Comparison of ENCODE assay signal across 8 cellular contexts in genomic region chr6:16770701-16771569, GRCh38. TPM values are rescaled to one million over a fixed set of nuclear protein-coding genes. Genes with fewer than 3 reads are reported as not detected.
DNase-seq lines count a peak whose midpoint lies in the region; ATAC-seq and TF ChIP-seq lines count a peak whose summit lies in the region.

No MANE protein-coding gene starts in this region.

- TF ChIP-seq CTCF in Calu3 (IDR thresholded peaks at IDR 0.05; ENCODE audit: unreplicated experiment), result peak; percentile 70
- peak; percentile 82 to 91 (median 85) for TF ChIP-seq CTCF in gastroesophageal sphincter (IDR thresholded peaks at IDR 0.05)

- H3K36me3 ChIP-seq in gastroesophageal sphincter, result no peaks in the 10 kb centered on the region

- H3K4me1 Mint-ChIP-seq in Calu3 (ENCODE audit: low read depth, unreplicated experiment), result peaks cover 41% of the 10 kb centered on the region

- TF ChIP-seq POLR2A in gastroesophageal sphincter (IDR thresholded peaks at IDR 0.05), result no peak

- H3K36me3 Mint-ChIP-seq in Calu3 (ENCODE audit: insufficient read depth, unreplicated experiment), result peaks cover 4% of the 10 kb centered on the region

- TF ChIP-seq EP300 in gastroesophageal sphincter (IDR thresholded peaks at IDR 0.05), result no peak

- H3K4me1 ChIP-seq in gastroesophageal sphincter, result peaks cover 6 to 48% (median 30%) of the 10 kb centered on the region in 3 donors

- peak overlapping the region; percentile 57 to 75 (median 68) for H3K27ac ChIP-seq in gastroesophageal sphincter

- H3K27ac Mint-ChIP-seq in Calu3 (ENCODE audit: unreplicated experiment), result peak overlapping the region; percentile 74

- intact Hi-C loops in Calu3 (cut with micrococcal nuclease; ENCODE audit: unreplicated experiment), result no loop called here
- intact Hi-C loops in posterior cingulate gyrus (cut with DNase I), result loop anchor here (5.0 to 10.0 kb wide), 2 partner anchors 191 to 314 kb away; no protein-coding TSS in a partner anchor

- no peaks in the 10 kb centered on the region for H3K9me3 Mint-ChIP-seq in Calu3 (ENCODE audit: low read depth, unreplicated experiment)

- no peaks in the 10 kb centered on the region for H3K9me3 ChIP-seq in gastroesophageal sphincter

- no TSS peak for BruUV-seq in Calu3 (replicated peaks; lab: Mats Ljungman, UMichigan)

- H3K4me3 ChIP-seq in gastroesophageal sphincter, result no peak overlapping the region

- no peaks in the 10 kb centered on the region for H3K27me3 Mint-ChIP-seq in Calu3 (ENCODE audit: unreplicated experiment)

- 32 to 40% methylated on average over 14 to 15 of the region's 16 CpGs for WGBS in gastroesophageal sphincter (ENCODE audit: low coverage in 1 of 2), 2 donors

- ATAC-seq in GM21367 (IDR thresholded peaks at IDR 0.05; ENCODE audit: unreplicated experiment) (peak; percentile 86), gastroesophageal sphincter (peak; percentile 84)

- peak overlapping the region; percentile 40 for H3K4me3 Mint-ChIP-seq in Calu3 (ENCODE audit: low read depth, unreplicated experiment)

- DNase-seq in Calu3 (peak; percentile 77), HuH-7 (ENCODE audit: low spot score) (peak; percentile 56), SHP77 treated with DMSO at 0.1 percent for 48 hours (lab: John Stamatoyannopoulos, UW) (peak; percentile 6), posterior cingulate gyrus (peak; percentile 21 to 96 (median 70)), ureter (ENCODE audit: low spot score) (peak; percentile 72)
- peak; percentile 65 for DNase-seq in activated T-helper 9 cell treated with anti-CD3 and anti-CD28 coated beads, Interleukin-2, amount 50 U/mL, for 16 hours (ENCODE audit: low read depth)

- no peaks in the 10 kb centered on the region for H3K27me3 ChIP-seq in gastroesophageal sphincter

- CTCF ChIA-PET in Calu3 (lab: Charles Lee), result interaction anchor here (0.6 to 1.4 kb wide), 5 partner anchors 9 to 315 kb away, joined by 3 to 9 read pairs (median 4); no protein-coding TSS in a partner anchor

RNA-seq across cellular contexts. Expression of gene ATXN1, which starts 9.7 kb away (rescaled TPM):
- total RNA-seq in Calu3 (2022) (16.6 and 19.7 TPM in 2 replicates), gastroesophageal sphincter (10 to 100 TPM; 38.7 to 78.3 (median 62.6) TPM), ureter (63.7 TPM)

Comparison
In these comparisons a context has a peak if more than half of its experiments do, and no peak if none do; other contexts are left out.
1. DNase-seq: peak in every context shown above with its lines; median percentile 77 in Calu3; 72 in ureter; 70 in posterior cingulate gyrus; 65 in activated T-helper 9 cell treated with anti-CD3 and anti-CD28 coated beads, Interleukin-2, amount 50 U/mL, for 16 hours; 56 in HuH-7; 6 in SHP77 treated with DMSO at 0.1 percent for 48 hours.